Comparison of ENCODE assay signal across 7 cellular contexts in the genomic region with DNA sequence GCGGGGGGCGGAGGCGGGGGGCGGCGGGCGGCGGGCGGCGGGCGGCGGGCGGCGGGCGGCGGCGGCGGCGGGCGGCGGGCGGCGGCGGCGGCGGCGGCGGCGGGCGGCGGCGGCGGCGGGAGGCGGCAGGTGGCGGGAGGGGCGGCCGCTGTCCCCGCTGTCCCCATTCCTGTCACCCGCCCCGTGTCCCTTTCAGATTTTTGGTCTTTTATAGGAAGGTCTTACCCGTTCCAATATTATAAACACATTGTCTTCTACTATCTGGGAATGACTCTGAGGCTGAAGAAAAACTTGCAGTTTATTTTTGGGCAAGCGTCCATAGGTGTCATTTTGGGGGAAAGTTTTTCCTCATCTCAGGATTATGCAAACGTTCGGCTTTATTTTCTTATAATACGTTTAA. TPM values are rescaled to one million over a fixed set of nuclear protein-coding genes. Genes with fewer than 3 reads are reported as not detected.
DNase-seq lines count a peak whose midpoint lies in the region; ATAC-seq, FAIRE-seq and TF ChIP-seq lines count a peak whose summit lies in the region.

No MANE protein-coding gene starts in this region.

- TF ChIP-seq CTCF in GM12864 (IDR thresholded peaks at IDR 0.05; ENCODE audit: low read depth, low read length, missing control alignments) (no peak), keratinocyte (optimal IDR thresholded peaks at IDR 0.05 in 1 of 3, IDR thresholded peaks at IDR 0.05 in 1 of 3, conservative IDR thresholded peaks at IDR 0.05 in 1 of 3; ENCODE audit: extremely low read depth in 1 of 3, insufficient read depth in 2 of 3, low read length in 3 of 3) (no peak), suprapubic skin (IDR thresholded peaks at IDR 0.05) (no peak)

- peak overlapping the region; percentile 82 for H3K27ac Mint-ChIP-seq in activated naive CD8-positive, alpha-beta T cell treated with anti-CD3 and anti-CD28 coated beads, Interleukin-2, amount 50 U/mL, for 24 hours

- no peak for TF ChIP-seq POLR2A in suprapubic skin (IDR thresholded peaks at IDR 0.05)

- H3K36me3 ChIP-seq in keratinocyte (ENCODE audit: control insufficient read depth in 2 of 2, extremely low read depth in 1 of 2, insufficient read depth in 2 of 2, low read length in 2 of 2) (no peaks in the 10 kb centered on the region), suprapubic skin (no peaks in the 10 kb centered on the region)

- DNase-seq in GM12864 (ENCODE audit: low read depth) (no peak), LoVo (ENCODE audit: low spot score) (peak; percentile 14), keratinocyte (ENCODE audit: low read depth, low spot score) (no peak), suprapubic skin (ENCODE audit: low spot score in 2 of 2) (no peak), amniotic stem cell (lab: John Stamatoyannopoulos, UW) (no peak)
- DNase-seq in activated naive CD8-positive, alpha-beta T cell treated with anti-CD3 and anti-CD28 coated beads, Interleukin-2, amount 50 U/mL, for 24 hours = no peak

- FAIRE-seq in keratinocyte (lab: Jason Lieb, UNC) = no peak

- no peak for ATAC-seq in activated naive CD8-positive, alpha-beta T cell treated with anti-CD3 and anti-CD28 coated beads, Interleukin-2, amount 50 U/mL, for 24 hours
- no peak for ATAC-seq in HG02970 (IDR thresholded peaks at IDR 0.05; ENCODE audit: low FRiP score, unreplicated experiment)

- TF ChIP-seq EP300 in suprapubic skin (IDR thresholded peaks at IDR 0.05) = no peak

- peaks cover 11% of the 10 kb centered on the region for H3K4me1 Mint-ChIP-seq in activated naive CD8-positive, alpha-beta T cell treated with anti-CD3 and anti-CD28 coated beads, Interleukin-2, amount 50 U/mL, for 24 hours

- no peaks in the 10 kb centered on the region for H3K9me3 ChIP-seq in keratinocyte (ENCODE audit: control insufficient read depth, low read depth, low read length)
- no peaks in the 10 kb centered on the region for H3K9me3 ChIP-seq in suprapubic skin

- H3K4me1 ChIP-seq in keratinocyte (ENCODE audit: control insufficient read depth, extremely low read depth, insufficient read depth, low read length) = no peaks in the 10 kb centered on the region
- H3K4me1 ChIP-seq in suprapubic skin = peaks cover 7% of the 10 kb centered on the region

- H3K79me2 ChIP-seq in keratinocyte (ENCODE audit: control insufficient read depth, insufficient read depth, low read length) = no peaks in the 10 kb centered on the region

- peak overlapping the region; percentile 84 for H3K4me3 Mint-ChIP-seq in activated naive CD8-positive, alpha-beta T cell treated with anti-CD3 and anti-CD28 coated beads, Interleukin-2, amount 50 U/mL, for 24 hours

- no peaks in the 10 kb centered on the region for H3K36me3 Mint-ChIP-seq in activated naive CD8-positive, alpha-beta T cell treated with anti-CD3 and anti-CD28 coated beads, Interleukin-2, amount 50 U/mL, for 24 hours (ENCODE audit: low read depth)

- no peaks in the 10 kb centered on the region for H3K9me3 Mint-ChIP-seq in activated naive CD8-positive, alpha-beta T cell treated with anti-CD3 and anti-CD28 coated beads, Interleukin-2, amount 50 U/mL, for 24 hours

- peak overlapping the region; percentile 77 for H2AFZ ChIP-seq in keratinocyte (ENCODE audit: control insufficient read depth, low read length)

- no peaks in the 10 kb centered on the region for H4K20me1 ChIP-seq in keratinocyte (ENCODE audit: control insufficient read depth, extremely low read depth, insufficient read depth, low read length)

- H3K27ac ChIP-seq in keratinocyte (ENCODE audit: control insufficient read depth, insufficient read depth, low read length) (no peak overlapping the region), suprapubic skin (no peak overlapping the region)

- dilution Hi-C loops in keratinocyte (cut with MboI; ENCODE audit: extremely low pct_ligation_motif_present, low sequenced_read_pairs) = no loop called here

- H3K27me3 Mint-ChIP-seq in activated naive CD8-positive, alpha-beta T cell treated with anti-CD3 and anti-CD28 coated beads, Interleukin-2, amount 50 U/mL, for 24 hours = no peaks in the 10 kb centered on the region

- H3K9ac ChIP-seq in keratinocyte (ENCODE audit: control insufficient read depth, extremely low read depth, insufficient read depth, low read length) = peak overlapping the region; percentile 28

- WGBS in suprapubic skin = 1% methylated on average over 23 of the region's 45 CpGs

- no peaks in the 10 kb centered on the region for H3K9me1 ChIP-seq in keratinocyte (ENCODE audit: control insufficient read depth, extremely low read depth, insufficient read depth, low read length)

- H3K4me3 ChIP-seq in GM12864 (ENCODE audit: low read depth, low read length) (peak overlapping the region; percentile 61), keratinocyte (ENCODE audit: control insufficient read depth in 2 of 3, extremely low read depth in 1 of 3, insufficient read depth in 2 of 3, low read depth in 1 of 3, low read length in 3 of 3) (peak overlapping the region; percentile 34 to 76 (median 70)), suprapubic skin (peak overlapping the region; percentile 67)

- H3K4me2 ChIP-seq in keratinocyte (ENCODE audit: control insufficient read depth, extremely low read depth, insufficient read depth, low read depth, low read length) = peak overlapping the region; percentile 75

- H3K27me3 ChIP-seq in keratinocyte (ENCODE audit: control insufficient read depth, extremely low read depth, insufficient read depth, low read length) (no peaks in the 10 kb centered on the region), suprapubic skin (no peaks in the 10 kb centered on the region)

RNA-seq across cellular contexts. Expression of gene ZNF713, which starts 0.5 kb away (rescaled TPM):
- 0.68 to 0.84 TPM (median 0.72 TPM) in 3 replicates for polyA plus RNA-seq in keratinocyte
- 1.1 TPM for polyA plus RNA-seq in keratinocyte (2011; ENCODE audit: low read depth)
- polyA plus RNA-seq in keratinocyte (2011; cell fraction: cytosol; rRNA removed) = 0.53 and 0.70 TPM in 2 replicates
- 2.6 and 2.7 TPM in 2 replicates for polyA plus RNA-seq in keratinocyte (2011; cell fraction: nucleus; rRNA removed)
- 0.48 and 0.85 TPM in 2 replicates for polyA plus RNA-seq in keratinocyte (2012; ENCODE audit: low replicate concordance)
- polyA minus RNA-seq in keratinocyte = 0.36 to 2.1 TPM (median 0.82 TPM) in 3 replicates
- polyA minus RNA-seq in keratinocyte (2011; cell fraction: cytosol; rRNA and poly(A)+ RNA removed) = 4.4 TPM
- polyA minus RNA-seq in keratinocyte (2011; cell fraction: nucleus; rRNA and poly(A)+ RNA removed) = 0.32 and 3.3 TPM in 2 replicates
- 1 to 10 TPM; 1.1 to 5.4 (median 3.8) TPM for total RNA-seq in suprapubic skin

RNA-seq across cellular contexts. Expression of gene SEPTIN14, which starts 25.2 kb away (rescaled TPM):
- polyA plus RNA-seq in keratinocyte = not detected in 3 replicates
- polyA plus RNA-seq in keratinocyte (2011; ENCODE audit: low read depth) = not detected
- not detected in 2 replicates for polyA plus RNA-seq in keratinocyte (2011; cell fraction: cytosol; rRNA removed)
- polyA plus RNA-seq in keratinocyte (2011; cell fraction: nucleus; rRNA removed) = not detected in 2 replicates
- polyA plus RNA-seq in keratinocyte (2012; ENCODE audit: low replicate concordance) = not detected in 2 replicates
- polyA minus RNA-seq in keratinocyte = not detected in 3 replicates
- not detected for polyA minus RNA-seq in keratinocyte (2011; cell fraction: cytosol; rRNA and poly(A)+ RNA removed)
- not detected in 2 replicates for polyA minus RNA-seq in keratinocyte (2011; cell fraction: nucleus; rRNA and poly(A)+ RNA removed)
- total RNA-seq in suprapubic skin = not detected
